ENCODE assay signal across 21 cellular contexts in the genomic region with DNA sequence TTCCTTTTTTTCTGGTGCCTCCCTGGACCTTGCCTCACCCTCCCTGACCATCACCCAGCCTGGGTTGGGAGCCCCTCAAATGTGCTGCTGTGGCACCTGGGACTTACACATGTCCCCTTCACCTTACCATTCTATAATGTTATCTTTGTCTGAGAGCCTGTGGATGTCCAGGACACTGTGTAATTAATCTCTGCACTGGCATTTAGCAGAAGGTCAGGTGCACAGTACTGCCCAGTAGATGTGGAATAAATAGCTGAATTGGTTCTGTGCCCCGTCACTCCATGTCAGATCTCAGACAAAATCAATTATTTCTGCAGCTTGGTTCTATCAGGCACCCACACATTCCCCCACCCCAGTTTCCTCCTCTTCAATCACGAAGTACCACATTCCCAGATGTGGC. TPM values are rescaled to one million over a fixed set of nuclear protein-coding genes. Genes with fewer than 3 reads are reported as not detected.
"Had no signal": no experiment of that assay in that cellular context is flagged by ENCODE, and none has a peak within 500 bp of the region (broad histone marks: within the 10 kb centered on the region; RNA-seq: fewer than 3 reads in every experiment).

No MANE protein-coding gene starts in this region.

- FAIRE-seq: islet of Langerhans, pancreas, small intestine, urothelium cell line had no signal

- H3K27me3 ChIP-seq: colonic mucosa, foreskin keratinocyte, heart right ventricle, left lung, pancreas, suprapubic skin, thyroid gland had no signal

- H3K9me3 Mint-ChIP-seq: natural killer cell treated with Interleukin-12 subunit alpha and Interleukin-12 subunit beta and Interleukin-15 and Interleukin-18, amount 100 ng/mL, for 72 hours had no signal

- H3K4me1 ChIP-seq: colonic mucosa, foreskin keratinocyte, left lung, pancreas, suprapubic skin had no signal

- H3K27ac ChIP-seq: colonic mucosa, foreskin keratinocyte, left lung, pancreas, suprapubic skin, thyroid gland had no signal

- ATAC-seq: foreskin keratinocyte; left lung; natural killer cell treated with Interleukin-12 subunit alpha and Interleukin-12 subunit beta and Interleukin-15 and Interleukin-18, amount 100 ng/mL, for 72 hours had no signal

- H3K4me3 Mint-ChIP-seq: natural killer cell treated with Interleukin-12 subunit alpha and Interleukin-12 subunit beta and Interleukin-15 and Interleukin-18, amount 100 ng/mL, for 72 hours; type B pancreatic cell had no signal

- DNase-seq: colonic mucosa; dermis blood vessel endothelial cell; foreskin keratinocyte; heart right ventricle; hypothalamus; kidney glomerular epithelial cell; left lung; mesenchymal stem cell; midbrain; occipital lobe; pancreas; small intestine; stimulated activated CD4-positive, alpha-beta T cell treated with anti-CD3 and anti-CD28 coated beads, Interleukin-12 subunit alpha, Interleukin-12 subunit beta, amount 100 ng/mL, for 4 hours; stimulated activated naive CD4-positive, alpha-beta T cell; thyroid gland had no signal

- H3K4me3 ChIP-seq: colonic mucosa, heart right ventricle, left lung, lung, pancreas, suprapubic skin, thyroid gland had no signal

- H3K27ac Mint-ChIP-seq: natural killer cell treated with Interleukin-12 subunit alpha and Interleukin-12 subunit beta and Interleukin-15 and Interleukin-18, amount 100 ng/mL, for 72 hours; type B pancreatic cell had no signal

- H3K36me3 ChIP-seq: colonic mucosa, heart right ventricle, left lung, pancreas, suprapubic skin, thyroid gland had no signal

- H3K9me3 ChIP-seq: colonic mucosa, pancreas, suprapubic skin, thyroid gland had no signal

RNA-seq across cellular contexts. Expression of gene DKK3, which starts 19.9 kb away (rescaled TPM):
- total RNA-seq: natural killer cell treated with Interleukin-12 subunit alpha and Interleukin-12 subunit beta and Interleukin-15 and Interleukin-18, amount 100 ng/mL, for 72 hours had no signal
